In genomic region chr10:119539359-119539651, GRCh38 we compare ENCODE assay signal across 13 cellular contexts. TPM values are rescaled to one million over a fixed set of nuclear protein-coding genes. Genes with fewer than 3 reads are reported as not detected.
DNase-seq lines count a peak whose midpoint lies in the region; ATAC-seq, FAIRE-seq and TF ChIP-seq lines count a peak whose summit lies in the region.
"Had no signal": no experiment of that assay in that cellular context is flagged by ENCODE, and none has a peak within 500 bp of the region (broad histone marks: within the 10 kb centered on the region; RNA-seq: fewer than 3 reads in every experiment).

No MANE protein-coding gene starts in this region.

- H3K4me2 ChIP-seq in K562 (ENCODE audit: insufficient read depth, low read length): peak overlapping the region; percentile 62; the same call in 1 of the 2 replicates

- no peak overlapping the region for H3K4me3 ChIP-seq in Panc1 (ENCODE audit: low read depth in 2 of 2, low read length in 2 of 2)
- H3K4me3 ChIP-seq in K562: peak overlapping the region; percentile 7; the same call in 1 of the 2 replicates
- H3K4me3 ChIP-seq: coronary artery, lung, psoas muscle, upper lobe of right lung had no signal

- ATAC-seq in Panc1: no peak
- no peak for ATAC-seq in K562
- no peak for ATAC-seq in sciatic nerve
- ATAC-seq: psoas muscle, upper lobe of right lung had no signal

- BruUV-seq in Panc1 (replicated peaks; lab: Mats Ljungman, UMichigan) (no TSS peak), K562 (replicated peaks; lab: Mats Ljungman, UMichigan) (no TSS peak)

- peaks cover 62% of the 10 kb centered on the region for H3K4me1 ChIP-seq in Panc1 (ENCODE audit: control insufficient read depth, insufficient read depth, low read length)
- H3K4me1 ChIP-seq in K562 (replicated peaks in 1 of 2; ENCODE audit: control insufficient read depth in 2 of 2, insufficient read depth in 2 of 2, low read length in 2 of 2): peaks cover 20 to 59% of the 10 kb centered on the region in 2 experiments

- H3K36me3 Mint-ChIP-seq in chondrocyte (ENCODE audit: low read depth): no peaks in the 10 kb centered on the region

- POLR2A ChIA-PET in GM10248 (lab: Yijun Ruan, JAX): interaction anchor here (0.6 kb wide), 1 partner anchor 146 kb away, joined by 3 read pairs; no protein-coding TSS in a partner anchor
- POLR2A ChIA-PET in Panc1 (lab: Charles Lee): interaction anchor here (0.6 kb wide), 1 partner anchor 187 kb away, joined by 7 read pairs; no protein-coding TSS in a partner anchor
- POLR2A ChIA-PET in K562 (lab: Yijun Ruan, JAX): interaction anchor here (0.7 to 1.8 kb wide), 2 partner anchors 11 to 78 kb away, joined by 3 to 5 read pairs; no protein-coding TSS in a partner anchor

- peaks cover 78% of the 10 kb centered on the region for H3K79me2 ChIP-seq in K562 (ENCODE audit: control insufficient read depth, insufficient read depth, low read length)

- peaks cover 37% of the 10 kb centered on the region for H3K4me1 Mint-ChIP-seq in chondrocyte (ENCODE audit: low read depth)

- peak overlapping the region; percentile 28 to 84 for H3K9ac ChIP-seq in K562 (ENCODE audit: insufficient read depth in 1 of 2, low read depth in 2 of 2, low read length in 2 of 2)

- in situ Hi-C loops in Panc1 (cut with HindIII; ENCODE audit: low pct_unique_long_range_greater_than_20kb, low sequenced_read_pairs) (no loop called here), K562 (cut with MboI) (no loop called here)

- peak; percentile 48 for FAIRE-seq in K562 (lab: Jason Lieb, UNC)

- intact Hi-C loops in Panc1 (cut with micrococcal nuclease; ENCODE audit: unreplicated experiment): loop anchor here (5.0 kb wide), 1 partner anchor 337 kb away; no protein-coding TSS in a partner anchor
- intact Hi-C loops in K562 (cut with micrococcal nuclease): loop anchor here (2.0 kb wide), 1 partner anchor 19 kb away; no protein-coding TSS in a partner anchor
- intact Hi-C loops in sciatic nerve (cut with DNase I): no loop called here

- H3K36me3 ChIP-seq in Panc1 (ENCODE audit: control insufficient read depth, insufficient read depth, low read length) (no peaks in the 10 kb centered on the region; the same call in 1 of the 2 replicates), K562 (ENCODE audit: control insufficient read depth, insufficient read depth, low read length) (peaks cover 19% of the 10 kb centered on the region; the same call in 1 of the 3 replicates)
- H3K36me3 ChIP-seq: upper lobe of right lung had no signal

- DNase-seq in GM10248 (ENCODE audit: extremely low spot score) (peak; percentile 37), Panc1 (ENCODE audit: low read depth, low spot score) (no peak), K562 (ENCODE audit: extremely low read depth in 1 of 4, low spot score in 3 of 4) (no peak), sciatic nerve (ENCODE audit: low spot score) (peak; percentile 53), HuH-7 (ENCODE audit: low spot score) (no peak), iPS-NIHi11 (ENCODE audit: low spot score) (no peak), chondrocyte (ENCODE audit: low spot score) (no peak)
- DNase-seq: NCI-H82, psoas muscle, upper lobe of right lung had no signal

- WGBS in K562 (ENCODE audit: insufficient coverage, low coverage, missing lambda C conversion rate): 50% methylated on average over 4 of the region's 6 CpGs

- TF ChIP-seq POLR2A in K562 (conservative IDR thresholded peaks at IDR 0.05): no peak

- no peak for TF ChIP-seq RAD21 in K562 (CRISPR knock-in tag; conservative IDR thresholded peaks at IDR 0.05 in 1 of 2, IDR thresholded peaks at IDR 0.05 in 1 of 2)

- no peaks in the 10 kb centered on the region for H3K27me3 Mint-ChIP-seq in chondrocyte (ENCODE audit: low read depth)

- H3K9me3 Mint-ChIP-seq in chondrocyte (ENCODE audit: low read depth): no peaks in the 10 kb centered on the region

- no peak overlapping the region for H2AFZ ChIP-seq in K562 (ENCODE audit: low read depth, low read length)

- H3K27ac Mint-ChIP-seq in chondrocyte (ENCODE audit: unreplicated experiment): no peak overlapping the region

- H3K9me1 ChIP-seq in K562 (ENCODE audit: control insufficient read depth, insufficient read depth, low read length): peaks cover 2% of the 10 kb centered on the region

- H3K4me3 Mint-ChIP-seq in chondrocyte (ENCODE audit: unreplicated experiment): no peak overlapping the region

- CTCF ChIA-PET in GM10248 (lab: Yijun Ruan, JAX): interaction anchor here (1.0 to 4.6 kb wide), 4 partner anchors 10 to 82 kb away, joined by 3 to 23 read pairs (median 4); no protein-coding TSS in a partner anchor
- CTCF ChIA-PET in Panc1 (lab: Charles Lee): no interaction called here
- CTCF ChIA-PET in K562 (lab: Yijun Ruan, JAX; ENCODE audit: low intra/inter-chr PET ratio): no interaction called here

- no peak for TF ChIP-seq EP300 in K562 (IDR thresholded peaks at IDR 0.05; ENCODE audit: low read length)

- TF ChIP-seq CTCF in GM10248 (IDR thresholded peaks at IDR 0.05; ENCODE audit: control extremely low read depth, extremely low read depth, low read depth, missing control alignments): no peak
- TF ChIP-seq CTCF in Panc1 (IDR thresholded peaks at IDR 0.05): no peak
- TF ChIP-seq CTCF in K562 (IDR thresholded peaks at IDR 0.05 in 2 of 3, conservative IDR thresholded peaks at IDR 0.05 in 1 of 3; ENCODE audit: insufficient read depth in 2 of 3, low read depth in 1 of 3, low read length in 3 of 3): no peak
- no peak for TF ChIP-seq CTCF in chondrocyte (IDR thresholded peaks at IDR 0.05)

- H3K27ac ChIP-seq in Panc1 (ENCODE audit: low read length): peak overlapping the region; percentile 67
- H3K27ac ChIP-seq in K562 (ENCODE audit: extremely low read depth, low read depth, low read length): peak overlapping the region; percentile 53; the same call in 2 of the 3 replicates
- H3K27ac ChIP-seq: HL-60, psoas muscle, upper lobe of right lung had no signal

- 0 out of 2 replicates have a peak, but pooled peaks cover 5% of the 10 kb centered on the region for H4K20me1 ChIP-seq in K562 (replicated peaks; ENCODE audit: control insufficient read depth, insufficient read depth, low read length)

- H3K9me3 ChIP-seq in Panc1 (ENCODE audit: control insufficient read depth, insufficient read depth, low read depth, low read length) (no peaks in the 10 kb centered on the region), K562 (replicated peaks; ENCODE audit: control insufficient read depth, insufficient read depth, low read depth, low read length) (no peaks in the 10 kb centered on the region)
- H3K9me3 ChIP-seq: psoas muscle, upper lobe of right lung had no signal

- no peaks in the 10 kb centered on the region for H3K27me3 ChIP-seq in Panc1 (ENCODE audit: control insufficient read depth, insufficient read depth, low read length)
- no peaks in the 10 kb centered on the region for H3K27me3 ChIP-seq in K562 (ENCODE audit: control insufficient read depth in 2 of 2, insufficient read depth in 2 of 2, low read length in 2 of 2)
- H3K27me3 ChIP-seq: upper lobe of right lung had no signal

TF ChIP-seq in K562, 482 proteins besides CTCF, POLR2A, EP300 and RAD21 (continues in another document):
- no peak for TF ChIP-seq ZNF124 (CRISPR knock-in tag; IDR thresholded peaks at IDR 0.05)
- TF ChIP-seq NFRKB (IDR thresholded peaks at IDR 0.05; ENCODE audit: low read depth): no peak

RNA-seq across cellular contexts. Expression of gene RGS10, which starts 3.2 kb away (rescaled TPM):
- 68.6 TPM for total RNA-seq in Panc1 (2021; ENCODE audit: unreplicated experiment)
- 64.0 TPM for polyA plus RNA-seq in Panc1 (2012; ENCODE audit: insufficient read length)
- total RNA-seq in K562 (2011; cell fraction: chromatin; rRNA removed; ENCODE audit: low replicate concordance): 9.5 and 17.1 TPM in 2 replicates
- 9.5 and 11.8 TPM in 2 replicates for total RNA-seq in K562 (2011; cell fraction: nucleolus; rRNA removed)
- 15.0 and 25.7 TPM in 2 replicates for total RNA-seq in K562 (2011; cell fraction: nucleoplasm; rRNA removed)
- 47.6 and 61.8 TPM in 2 replicates for total RNA-seq in K562 (2014; rRNA removed)
- 67.5 and 76.1 TPM in 2 replicates for total RNA-seq in K562 (2014; rRNA removed; fragmentation: Illumina TruSeq; extraction: Trizol)
- total RNA-seq in K562 (2015; rRNA removed; fragmentation: Illumina TruSeq; extraction: Trizol): 62.1 and 62.4 TPM in 2 replicates
- 56.6 and 59.1 TPM in 2 replicates for total RNA-seq in K562 (2021)
- polyA plus RNA-seq in K562 (2011; rRNA removed): 89.3 and 123 TPM in 2 replicates
- 23.5 and 39.7 TPM in 2 replicates for polyA plus RNA-seq in K562 (2011; cell fraction: cytosol; rRNA removed)
- 17.6 and 25.4 TPM in 2 replicates for polyA plus RNA-seq in K562 (2011; cell fraction: nucleus; rRNA removed)
- 72.6 and 102 TPM in 2 replicates for polyA plus RNA-seq in K562 (2012)
- 81.1 and 91.4 TPM in 2 replicates for polyA plus RNA-seq in K562 (2014; fragmentation: Illumina TruSeq; extraction: Trizol)
- 10 to 100 TPM; 31.9 to 43.7 TPM for polyA plus RNA-seq in K562 (2014; fragmentation: Nextera tagmentation; extraction: Ambion mirVana)
- polyA plus RNA-seq in K562 (2014; rRNA removed): 79.2 and 104 TPM in 2 replicates
- polyA minus RNA-seq in K562 (2011; rRNA and poly(A)+ RNA removed): 48.6 and 52.8 TPM in 2 replicates
- 21.9 and 24.2 TPM in 2 replicates for polyA minus RNA-seq in K562 (2011; cell fraction: cytosol; rRNA and poly(A)+ RNA removed)
- polyA minus RNA-seq in K562 (2011; cell fraction: nucleus; rRNA and poly(A)+ RNA removed): 4.6 and 9.9 TPM in 2 replicates
- 30.0 TPM for total RNA-seq in sciatic nerve
- total RNA-seq in chondrocyte: 17.8 to 19.7 TPM (median 19.0 TPM) in 3 replicates

RNA-seq across cellular contexts. Expression of gene TIAL1, which starts 57.5 kb away (rescaled TPM):
- total RNA-seq in Panc1 (2021; ENCODE audit: unreplicated experiment) (236 TPM), K562 (2014; rRNA removed) (26.0 and 34.0 TPM in 2 replicates), K562 (2014; rRNA removed; fragmentation: Illumina TruSeq; extraction: Trizol) (53.6 and 58.2 TPM in 2 replicates), K562 (2015; rRNA removed; fragmentation: Illumina TruSeq; extraction: Trizol) (44.0 and 45.3 TPM in 2 replicates), K562 (2021) (119 and 126 TPM in 2 replicates), sciatic nerve (121 TPM), chondrocyte (128 to 132 TPM (median 128 TPM) in 3 replicates)
- polyA plus RNA-seq in Panc1 (2012; ENCODE audit: insufficient read length): 119 TPM
- 198 and 514 TPM in 2 replicates for total RNA-seq in K562 (2011; cell fraction: chromatin; rRNA removed; ENCODE audit: low replicate concordance)
- 93.2 and 115 TPM in 2 replicates for total RNA-seq in K562 (2011; cell fraction: nucleolus; rRNA removed)
- 178 and 179 TPM in 2 replicates for total RNA-seq in K562 (2011; cell fraction: nucleoplasm; rRNA removed)
- polyA plus RNA-seq in K562 (2011; rRNA removed) (113 and 116 TPM in 2 replicates), K562 (2014; fragmentation: Illumina TruSeq; extraction: Trizol) (101 and 112 TPM in 2 replicates), K562 (2014; fragmentation: Nextera tagmentation; extraction: Ambion mirVana) (10 to 100 TPM; 22.5 to 30.8 TPM), K562 (2014; rRNA removed) (89.3 and 98.7 TPM in 2 replicates)
- polyA plus RNA-seq in K562 (2011; cell fraction: cytosol; rRNA removed): 19.5 and 43.1 TPM in 2 replicates
- polyA plus RNA-seq in K562 (2011; cell fraction: nucleus; rRNA removed): 192 and 336 TPM in 2 replicates
- 74.9 and 83.6 TPM in 2 replicates for polyA plus RNA-seq in K562 (2012)
- 85.9 and 92.3 TPM in 2 replicates for polyA minus RNA-seq in K562 (2011; rRNA and poly(A)+ RNA removed)
- polyA minus RNA-seq in K562 (2011; cell fraction: cytosol; rRNA and poly(A)+ RNA removed): 30.6 and 32.8 TPM in 2 replicates
- 52.5 and 99.1 TPM in 2 replicates for polyA minus RNA-seq in K562 (2011; cell fraction: nucleus; rRNA and poly(A)+ RNA removed)

Comparison
In these comparisons a context has a peak if more than half of its experiments do, and no peak if none do; other contexts are left out.
1. DNase-seq: peak in GM10248 (single experiment) and sciatic nerve (single experiment); none in Panc1 (single experiment), K562 (0 of 4), HuH-7 (single experiment), iPS-NIHi11 (single experiment) and chondrocyte (single experiment).